Comparison of ENCODE assay signal across 1 cellular context in genomic region chr2:137220438-137220998, GRCh38.
TF ChIP-seq lines count a peak whose summit lies in the region.

No MANE protein-coding gene starts in this region.

TF ChIP-seq in HepG2, 621 proteins besides CTCF, POLR2A, EP300 and RAD21 (continued from another document):
- TF ChIP-seq ZSCAN30 (CRISPR knock-in tag; IDR thresholded peaks at IDR 0.05) (no peak), ARNTL (CRISPR knock-in tag; IDR thresholded peaks at IDR 0.05) (no peak)
